In genomic region chr9:89892053-89892419, GRCh38 we compare ENCODE assay signal across 22 cellular contexts.
A peak's percentile ranks its signal among the peaks of the same experiment; 100 is the strongest.
DNase-seq lines count a peak whose midpoint lies in the region; ATAC-seq and TF ChIP-seq lines count a peak whose summit lies in the region.
"Had no signal": no experiment of that assay in that cellular context is flagged by ENCODE, and none has a peak within 500 bp of the region (broad histone marks: within the 10 kb centered on the region; RNA-seq: fewer than 3 reads in every experiment).

No MANE protein-coding gene starts in this region.

- no peaks in the 10 kb centered on the region for H3K27me3 ChIP-seq in gastroesophageal sphincter
- H3K27me3 ChIP-seq in lung (ENCODE audit: control insufficient read depth, insufficient read depth), result no peaks in the 10 kb centered on the region
- no peaks in the 10 kb centered on the region for H3K27me3 ChIP-seq in gastrocnemius medialis
- no peaks in the 10 kb centered on the region for H3K27me3 ChIP-seq in CD4-positive, alpha-beta T cell (ENCODE audit: control insufficient read depth, insufficient read depth, low read length)
- H3K27me3 ChIP-seq in naive thymus-derived CD4-positive, alpha-beta T cell (ENCODE audit: control insufficient read depth in 2 of 2, insufficient read depth in 2 of 2, low read length in 2 of 2), result no peaks in the 10 kb centered on the region
- H3K27me3 ChIP-seq: BLaER1 treated with 17β-estradiol and CSF1 and Interleukin-3, amounts not matched to agents 10 nM and 100 nM had no signal

- TF ChIP-seq CTCF in C4-2B (conservative IDR thresholded peaks at IDR 0.05), result no peak
- TF ChIP-seq CTCF in gastroesophageal sphincter (IDR thresholded peaks at IDR 0.05), result no peak
- TF ChIP-seq CTCF in lung (IDR thresholded peaks at IDR 0.05; ENCODE audit: control extremely low read depth, extremely low read depth), result no peak
- TF ChIP-seq CTCF in gastrocnemius medialis (IDR thresholded peaks at IDR 0.05 in 4 of 5, conservative IDR thresholded peaks at IDR 0.05 in 1 of 5), result no peak
- no peak for TF ChIP-seq CTCF in CD4-positive, alpha-beta T cell (IDR thresholded peaks at IDR 0.05)

- no peaks in the 10 kb centered on the region for H3K36me3 ChIP-seq in gastroesophageal sphincter
- H3K36me3 ChIP-seq in lung (ENCODE audit: control insufficient read depth in 2 of 2, insufficient read depth in 2 of 2, low read length in 2 of 2), result no peaks in the 10 kb centered on the region
- no peaks in the 10 kb centered on the region for H3K36me3 ChIP-seq in gastrocnemius medialis
- no peaks in the 10 kb centered on the region for H3K36me3 ChIP-seq in naive thymus-derived CD4-positive, alpha-beta T cell (ENCODE audit: control insufficient read depth in 2 of 3, insufficient read depth in 3 of 3, low read length in 3 of 3)
- H3K36me3 ChIP-seq: BLaER1 treated with 17β-estradiol and CSF1 and Interleukin-3, amounts not matched to agents 10 nM and 100 nM had no signal

- H3K27me3 Mint-ChIP-seq in CD4-positive, alpha-beta T cell, result no peaks in the 10 kb centered on the region
- H3K27me3 Mint-ChIP-seq in naive thymus-derived CD4-positive, alpha-beta T cell, result peaks cover 0 to 44% (median 0%) of the 10 kb centered on the region in 5 donors
- peaks cover 2% of the 10 kb centered on the region for H3K27me3 Mint-ChIP-seq in activated T-cell treated with anti-CD3 and anti-CD28 coated beads, Interleukin-2, amount 50 U/mL, for 24 hours

- peak; percentile 81 for ATAC-seq in gastroesophageal sphincter
- ATAC-seq in lung (ENCODE audit: insufficient read depth, low FRiP score), result peak; percentile 13
- peak; percentile 91 to 96 for ATAC-seq in gastrocnemius medialis
- no peak for ATAC-seq in CD4-positive, alpha-beta T cell (ENCODE audit: poor library complexity)
- no peak for ATAC-seq in naive thymus-derived CD4-positive, alpha-beta T cell

- WGBS in gastroesophageal sphincter (ENCODE audit: low coverage in 1 of 2), 2 donors, result 9 to 10% methylated on average over 2 to 3 of the region's 3 CpGs
- 52 to 67% methylated on average over 3 of the region's 3 CpGs for WGBS in lung, 2 donors

- CTCF ChIA-PET in CD4-positive, alpha-beta T cell (lab: Charles Lee), result no interaction called here
- CTCF ChIA-PET in naive thymus-derived CD4-positive, alpha-beta T cell (lab: Charles Lee), result no interaction called here

- in situ Hi-C loops in gastrocnemius medialis (cut with MboI; ENCODE audit: low sequenced_read_pairs in 4 of 4), result loop anchor here (25.0 kb wide), 1 partner anchor 280 kb away; the partner anchor contains the start of gene GADD45G (in 4 of the 4)

- H3K4me3 Mint-ChIP-seq in CD4-positive, alpha-beta T cell, result no peak overlapping the region
- no peak overlapping the region for H3K4me3 Mint-ChIP-seq in naive thymus-derived CD4-positive, alpha-beta T cell
- H3K4me3 Mint-ChIP-seq in activated T-cell treated with anti-CD3 and anti-CD28 coated beads, Interleukin-2, amount 50 U/mL, for 24 hours, result no peak overlapping the region
- H3K4me3 Mint-ChIP-seq: brain; dendritic cell treated with granulocyte-macrophage colony-stimulating factor and Interleukin-4, amounts not matched to agents 40 ng/mL and 50 ng/mL, for 4 days; mesothelial cell of epicardium had no signal

- H3K4me3 ChIP-seq in gastroesophageal sphincter (no peak overlapping the region), lung (no peak overlapping the region), gastrocnemius medialis (no peak overlapping the region)
- H3K4me3 ChIP-seq in naive thymus-derived CD4-positive, alpha-beta T cell (ENCODE audit: low read length), result no peak overlapping the region
- H3K4me3 ChIP-seq: BLaER1 treated with 17β-estradiol and CSF1 and Interleukin-3, amounts not matched to agents 10 nM and 100 nM had no signal

- intact Hi-C loops in gastrocnemius medialis (cut with DNase I; ENCODE audit: low total_unique reads), result loop anchor here (5.0 kb wide), 1 partner anchor 40 kb away; no protein-coding TSS in a partner anchor
- intact Hi-C loops in CD4-positive, alpha-beta T cell (cut with DNase I, micrococcal nuclease), result no loop called here
- intact Hi-C loops in naive thymus-derived CD4-positive, alpha-beta T cell (cut with micrococcal nuclease), result no loop called here

- TF ChIP-seq POLR2A in gastroesophageal sphincter (IDR thresholded peaks at IDR 0.05) (no peak), gastrocnemius medialis (IDR thresholded peaks at IDR 0.05) (no peak)

- no peaks in the 10 kb centered on the region for H3K9me3 ChIP-seq in gastroesophageal sphincter
- no peaks in the 10 kb centered on the region for H3K9me3 ChIP-seq in lung (ENCODE audit: control insufficient read depth in 2 of 2, insufficient read depth in 1 of 2, low read length in 1 of 2)
- no peaks in the 10 kb centered on the region for H3K9me3 ChIP-seq in gastrocnemius medialis
- H3K9me3 ChIP-seq in CD4-positive, alpha-beta T cell (ENCODE audit: control insufficient read depth, low read length), result no peaks in the 10 kb centered on the region
- H3K9me3 ChIP-seq in naive thymus-derived CD4-positive, alpha-beta T cell (ENCODE audit: control insufficient read depth in 2 of 3, low read length in 3 of 3), result no peaks in the 10 kb centered on the region
- H3K9me3 ChIP-seq: BLaER1 treated with 17β-estradiol and CSF1 and Interleukin-3, amounts not matched to agents 10 nM and 100 nM had no signal

- no peaks in the 10 kb centered on the region for H3K36me3 Mint-ChIP-seq in CD4-positive, alpha-beta T cell (ENCODE audit: low read depth)
- H3K36me3 Mint-ChIP-seq in naive thymus-derived CD4-positive, alpha-beta T cell, result no peaks in the 10 kb centered on the region
- H3K36me3 Mint-ChIP-seq in activated T-cell treated with anti-CD3 and anti-CD28 coated beads, Interleukin-2, amount 50 U/mL, for 24 hours (ENCODE audit: low read depth), result no peaks in the 10 kb centered on the region
- H3K36me3 Mint-ChIP-seq: activated naive CD4-positive, alpha-beta T cell treated with anti-CD3 and anti-CD28 coated beads, Interleukin-2, amount 50 U/mL, for 72 hours; brain; mesothelial cell of epicardium had no signal

- DNase-seq in lung (ENCODE audit: low spot score) (no peak), gastrocnemius medialis (peak in 1 of 2 donors; percentile 54), SHP77 (lab: John Stamatoyannopoulos, UW) (no peak)
- DNase-seq in CD4-positive, alpha-beta T cell, result no peak
- DNase-seq in naive thymus-derived CD4-positive, alpha-beta T cell, result no peak
- DNase-seq in activated T-cell treated with anti-CD3 and anti-CD28 coated beads, Interleukin-2, amount 50 U/mL, for 24 hours, result no peak
- DNase-seq: activated CD4-positive, alpha-beta T cell treated with anti-CD3 and anti-CD28 coated beads, Interleukin-2, amount 50 U/mL, for 4 hours; DMS53; Karpas-422; NCI-H1092; NCI-H2081 treated with DMSO at 0.1 percent for 48 hours; NCI-H524; SHP77 treated with DMSO at 0.1 percent for 48 hours; stimulated activated CD4-positive, alpha-beta T cell treated with anti-CD3 and anti-CD28 coated beads, Interleukin-2, amount 100 ng/mL, for 48 hours; T-helper 1 cell had no signal

- no peaks in the 10 kb centered on the region for H3K4me1 Mint-ChIP-seq in CD4-positive, alpha-beta T cell (ENCODE audit: low read depth)
- no peaks in the 10 kb centered on the region for H3K4me1 Mint-ChIP-seq in naive thymus-derived CD4-positive, alpha-beta T cell
- H3K4me1 Mint-ChIP-seq in activated T-cell treated with anti-CD3 and anti-CD28 coated beads, Interleukin-2, amount 50 U/mL, for 24 hours (ENCODE audit: low read depth), result no peaks in the 10 kb centered on the region

- peaks cover 5 to 39% (median 15%) of the 10 kb centered on the region in 3 donors for H3K4me1 ChIP-seq in gastroesophageal sphincter
- peaks cover 9 to 10% of the 10 kb centered on the region in 2 donors for H3K4me1 ChIP-seq in lung (ENCODE audit: control insufficient read depth in 2 of 2, insufficient read depth in 2 of 2, low read length in 2 of 2)
- H3K4me1 ChIP-seq in gastrocnemius medialis, result peaks cover 16 to 19% of the 10 kb centered on the region in 2 donors
- no peaks in the 10 kb centered on the region for H3K4me1 ChIP-seq in naive thymus-derived CD4-positive, alpha-beta T cell (ENCODE audit: control insufficient read depth in 2 of 2, insufficient read depth in 2 of 2, low read length in 2 of 2)

- H3K27ac Mint-ChIP-seq in CD4-positive, alpha-beta T cell, result no peak overlapping the region
- H3K27ac Mint-ChIP-seq in naive thymus-derived CD4-positive, alpha-beta T cell, result no peak overlapping the region
- H3K27ac Mint-ChIP-seq in activated T-cell treated with anti-CD3 and anti-CD28 coated beads, Interleukin-2, amount 50 U/mL, for 24 hours, result no peak overlapping the region
- H3K27ac Mint-ChIP-seq: activated naive CD4-positive, alpha-beta T cell treated with anti-CD3 and anti-CD28 coated beads, Interleukin-2, amount 50 U/mL, for 72 hours; dendritic cell treated with granulocyte-macrophage colony-stimulating factor and Interleukin-4, amounts not matched to agents 40 ng/mL and 50 ng/mL, for 4 days; mesothelial cell of epicardium had no signal

- POLR2A ChIA-PET in CD4-positive, alpha-beta T cell (lab: Charles Lee), result no interaction called here
- POLR2A ChIA-PET in naive thymus-derived CD4-positive, alpha-beta T cell (lab: Charles Lee), result no interaction called here

- no peaks in the 10 kb centered on the region for H3K9me3 Mint-ChIP-seq in CD4-positive, alpha-beta T cell
- H3K9me3 Mint-ChIP-seq in naive thymus-derived CD4-positive, alpha-beta T cell, result no peaks in the 10 kb centered on the region
- no peaks in the 10 kb centered on the region for H3K9me3 Mint-ChIP-seq in activated T-cell treated with anti-CD3 and anti-CD28 coated beads, Interleukin-2, amount 50 U/mL, for 24 hours
- H3K9me3 Mint-ChIP-seq: activated naive CD4-positive, alpha-beta T cell treated with anti-CD3 and anti-CD28 coated beads, Interleukin-2, amount 50 U/mL, for 72 hours; dendritic cell treated with granulocyte-macrophage colony-stimulating factor and Interleukin-4, amounts not matched to agents 40 ng/mL and 50 ng/mL, for 4 days; mesothelial cell of epicardium had no signal

- H3K27ac ChIP-seq in C4-2B, result peak overlapping the region; percentile 10; the same call in 1 of the 2 replicates
- H3K27ac ChIP-seq in gastroesophageal sphincter, result peak overlapping the region; percentile 66 to 88 (median 86)
- peak overlapping the region; percentile 15 to 71 for H3K27ac ChIP-seq in lung (ENCODE audit: low read depth in 1 of 2, low read length in 1 of 2)
- H3K27ac ChIP-seq in gastrocnemius medialis, result peak overlapping the region in 3 of 4 donors; percentile 29 to 60 (median 59)
- H3K27ac ChIP-seq in CD4-positive, alpha-beta T cell (ENCODE audit: low read depth, low read length), result no peak overlapping the region
- H3K27ac ChIP-seq in naive thymus-derived CD4-positive, alpha-beta T cell (ENCODE audit: low read depth, low read length), result no peak overlapping the region
- H3K27ac ChIP-seq: BLaER1 treated with 17β-estradiol and CSF1 and Interleukin-3, amounts not matched to agents 10 nM and 100 nM had no signal

- no peak for TF ChIP-seq EP300 in gastroesophageal sphincter (IDR thresholded peaks at IDR 0.05)

Comparison
In these comparisons a context has a peak if more than half of its experiments do, and no peak if none do; other contexts are left out.
1. H3K27ac ChIP-seq: peak in C4-2B (single experiment), gastroesophageal sphincter (4 of 4), lung (2 of 2) and gastrocnemius medialis (3 of 4); none in CD4-positive, alpha-beta T cell (single experiment) and naive thymus-derived CD4-positive, alpha-beta T cell (single experiment).
2. ATAC-seq: peak in gastroesophageal sphincter (single experiment), lung (single experiment) and gastrocnemius medialis (2 of 2); none in CD4-positive, alpha-beta T cell (single experiment) and naive thymus-derived CD4-positive, alpha-beta T cell (single experiment).